ENCODE assay signal across 24 cellular contexts in genomic region chr2:179285060-179285459, GRCh38. TPM values are rescaled to one million over a fixed set of nuclear protein-coding genes. Genes with fewer than 3 reads are reported as not detected.
DNase-seq lines count a peak whose midpoint lies in the region; ATAC-seq, FAIRE-seq and TF ChIP-seq lines count a peak whose summit lies in the region.
"Had no signal": no experiment of that assay in that cellular context is flagged by ENCODE, and none has a peak within 500 bp of the region (broad histone marks: within the 10 kb centered on the region; RNA-seq: fewer than 3 reads in every experiment).

No MANE protein-coding gene starts in this region.

- no peaks in the 10 kb centered on the region for H4K20me1 ChIP-seq in HepG2 (ENCODE audit: insufficient read depth, low read length)
- H4K20me1 ChIP-seq in keratinocyte (ENCODE audit: control insufficient read depth, extremely low read depth, insufficient read depth, low read length), result no peaks in the 10 kb centered on the region
- H4K20me1 ChIP-seq: BLaER1 had no signal

- intact Hi-C loops in HepG2 (cut with micrococcal nuclease; ENCODE audit: unreplicated experiment), result no loop called here
- intact Hi-C loops in right lobe of liver (cut with DNase I), result no loop called here

- H3K4me3 ChIP-seq in HepG2 (replicated peaks in 1 of 3; ENCODE audit: insufficient read depth in 1 of 3, low read depth in 2 of 3, low read length in 3 of 3), result no peak overlapping the region
- no peak overlapping the region for H3K4me3 ChIP-seq in right lobe of liver
- H3K4me3 ChIP-seq in keratinocyte (ENCODE audit: control insufficient read depth in 2 of 3, extremely low read depth in 1 of 3, insufficient read depth in 2 of 3, low read depth in 1 of 3, low read length in 3 of 3), result no peak overlapping the region
- H3K4me3 ChIP-seq: BLaER1, GM12878 had no signal

- in situ Hi-C loops in HepG2 (cut with HindIII; ENCODE audit: extremely low pct_ligation_motif_present, low pct_unique_long_range_greater_than_20kb), result no loop called here

- no peaks in the 10 kb centered on the region for H3K9me1 ChIP-seq in keratinocyte (ENCODE audit: control insufficient read depth, extremely low read depth, insufficient read depth, low read length)

- H3K36me3 ChIP-seq in HepG2 (replicated peaks in 1 of 2; ENCODE audit: control insufficient read depth in 1 of 2, insufficient read depth in 2 of 2, low read length in 2 of 2) (no peaks in the 10 kb centered on the region), right lobe of liver (no peaks in the 10 kb centered on the region), keratinocyte (ENCODE audit: control insufficient read depth in 2 of 2, extremely low read depth in 1 of 2, insufficient read depth in 2 of 2, low read length in 2 of 2) (no peaks in the 10 kb centered on the region)
- H3K36me3 ChIP-seq: BE2C, BLaER1 had no signal

- no peaks in the 10 kb centered on the region for H3K79me2 ChIP-seq in HepG2 (ENCODE audit: insufficient read depth, low read length)
- no peaks in the 10 kb centered on the region for H3K79me2 ChIP-seq in keratinocyte (ENCODE audit: control insufficient read depth, insufficient read depth, low read length)

- TF ChIP-seq CTCF in HepG2 (CRISPR knock-in tag; IDR thresholded peaks at IDR 0.05) (no peak), right lobe of liver (IDR thresholded peaks at IDR 0.05) (no peak), keratinocyte (optimal IDR thresholded peaks at IDR 0.05 in 1 of 3, IDR thresholded peaks at IDR 0.05 in 1 of 3, conservative IDR thresholded peaks at IDR 0.05 in 1 of 3; ENCODE audit: extremely low read depth in 1 of 3, insufficient read depth in 2 of 3, low read length in 3 of 3) (no peak)

- H3K9me3 ChIP-seq in HepG2 (ENCODE audit: low read length), result no peaks in the 10 kb centered on the region
- no peaks in the 10 kb centered on the region for H3K9me3 ChIP-seq in right lobe of liver
- H3K9me3 ChIP-seq in keratinocyte (ENCODE audit: control insufficient read depth, low read depth, low read length), result no peaks in the 10 kb centered on the region
- H3K9me3 ChIP-seq: BE2C, BLaER1 had no signal

- H2AFZ ChIP-seq in HepG2 (ENCODE audit: low read length) (no peak overlapping the region), keratinocyte (ENCODE audit: control insufficient read depth, low read length) (peak overlapping the region; percentile 9)

- BruUV-seq in HepG2 (replicated peaks; lab: Mats Ljungman, UMichigan), result no TSS peak

- H3K27ac ChIP-seq in HepG2 (ENCODE audit: extremely low read length, insufficient read depth, low read length), result no peak overlapping the region
- no peak overlapping the region for H3K27ac ChIP-seq in right lobe of liver
- no peak overlapping the region for H3K27ac ChIP-seq in keratinocyte (ENCODE audit: control insufficient read depth, insufficient read depth, low read length)
- H3K27ac ChIP-seq: 22Rv1, BLaER1 had no signal

- DNase-seq in HepG2 (ENCODE audit: low spot score) (no peak), right lobe of liver (no peak), keratinocyte (ENCODE audit: low read depth, low spot score) (no peak), NCI-H526 treated with DMSO at 0.1 percent for 48 hours (lab: John Stamatoyannopoulos, UW) (no peak)
- DNase-seq: ACHN; BE2C; C1 segment of cervical spinal cord; CD4-positive, alpha-beta memory T cell; CD4-positive, CD25-positive, alpha-beta regulatory T cell; CD8-positive, alpha-beta memory T cell; COR-L47; DMS 273 treated with DMSO at 0.1 percent for 48 hours; DMS153; DMS53; DMS79; DND-41; EL; GDM1 had no signal

- TF ChIP-seq RAD21 in HepG2 (CRISPR knock-in tag; IDR thresholded peaks at IDR 0.05), result no peak

- TF ChIP-seq EP300 in HepG2 (IDR thresholded peaks at IDR 0.05; ENCODE audit: low read depth in 2 of 2, low read length in 2 of 2) (no peak), HepG2 (CRISPR knock-in tag; IDR thresholded peaks at IDR 0.05; ENCODE audit: borderline replicate concordance) (no peak)

- no peak overlapping the region for H3K4me2 ChIP-seq in HepG2 (ENCODE audit: low read depth, low read length)
- H3K4me2 ChIP-seq in keratinocyte (ENCODE audit: control insufficient read depth, extremely low read depth, insufficient read depth, low read depth, low read length), result no peak overlapping the region
- H3K4me2 ChIP-seq: BLaER1 had no signal

- TF ChIP-seq POLR2A in HepG2 (IDR thresholded peaks at IDR 0.05; ENCODE audit: insufficient read depth in 1 of 2, low read depth in 2 of 2, low read length in 2 of 2) (no peak), right lobe of liver (IDR thresholded peaks at IDR 0.05) (no peak)

- peak; percentile 69 for ATAC-seq in HepG2
- ATAC-seq in right lobe of liver, result no peak
- no peak for ATAC-seq in HG03045 (IDR thresholded peaks at IDR 0.05; ENCODE audit: unreplicated experiment)

- FAIRE-seq in HepG2 (lab: Jason Lieb, UNC) (no peak), keratinocyte (lab: Jason Lieb, UNC) (no peak)
- FAIRE-seq: GM12892, GM18507 had no signal

- dilution Hi-C loops in keratinocyte (cut with MboI; ENCODE audit: extremely low pct_ligation_motif_present, low sequenced_read_pairs), result no loop called here

- H3K4me1 ChIP-seq in HepG2 (ENCODE audit: insufficient read depth, low read length) (peaks cover 14% of the 10 kb centered on the region; the same call in 1 of the 2 replicates), right lobe of liver (no peaks in the 10 kb centered on the region), keratinocyte (ENCODE audit: control insufficient read depth, extremely low read depth, insufficient read depth, low read length) (no peaks in the 10 kb centered on the region)
- H3K4me1 ChIP-seq: BE2C, BLaER1 had no signal

- H3K27me3 ChIP-seq in HepG2 (ENCODE audit: control insufficient read depth in 1 of 2, insufficient read depth in 2 of 2, low read length in 2 of 2), result peaks cover 2 to 4% of the 10 kb centered on the region in 2 experiments; a peak in 3 of 5 replicates
- H3K27me3 ChIP-seq in right lobe of liver, result no peaks in the 10 kb centered on the region
- H3K27me3 ChIP-seq in keratinocyte (ENCODE audit: control insufficient read depth, extremely low read depth, insufficient read depth, low read length), result no peaks in the 10 kb centered on the region
- H3K27me3 ChIP-seq: BE2C, BLaER1 had no signal

- no peak overlapping the region for H3K9ac ChIP-seq in HepG2 (ENCODE audit: insufficient read depth, low read depth, low read length)
- H3K9ac ChIP-seq in keratinocyte (ENCODE audit: control insufficient read depth, extremely low read depth, insufficient read depth, low read length), result no peak overlapping the region
- H3K9ac ChIP-seq: BLaER1 had no signal

- CTCF ChIA-PET in HepG2 (lab: Yijun Ruan, JAX; ENCODE audit: low intra/inter-chr PET ratio, low total read pairs), result no interaction called here

- POLR2A ChIA-PET in HepG2 (lab: Yijun Ruan, JAX), result no interaction called here

TF ChIP-seq in HepG2, 621 proteins besides CTCF, POLR2A, EP300 and RAD21 (continues in another document):
- no peak for TF ChIP-seq ZNF382 (CRISPR knock-in tag; IDR thresholded peaks at IDR 0.05; ENCODE audit: borderline replicate concordance)
- no peak for TF ChIP-seq PHF21A (CRISPR knock-in tag; IDR thresholded peaks at IDR 0.05)

RNA-seq across cellular contexts. Expression of gene SESTD1, which starts 20.4 kb away (rescaled TPM):
- total RNA-seq in HepG2 (2016; rRNA removed; fragmentation: Illumina TruSeq; extraction: Trizol), result 74.4 and 105 TPM in 2 replicates
- 58.3 and 66.2 TPM in 2 replicates for total RNA-seq in HepG2 (2016; cell fraction: cytosol; rRNA removed; fragmentation: Illumina TruSeq; extraction: Trizol; ENCODE audit: low read depth)
- total RNA-seq in HepG2 (2016; cell fraction: insoluble cytoplasmic fraction; rRNA removed; fragmentation: Illumina TruSeq; extraction: Trizol), result 71.8 and 93.5 TPM in 2 replicates
- total RNA-seq in HepG2 (2016; cell fraction: membrane; rRNA removed; fragmentation: Illumina TruSeq; extraction: Trizol), result 84.1 and 90.5 TPM in 2 replicates
- 67.8 and 69.5 TPM in 2 replicates for total RNA-seq in HepG2 (2016; cell fraction: nucleus; rRNA removed; fragmentation: Illumina TruSeq; extraction: Trizol)
- 69.3 and 101 TPM in 2 replicates for polyA plus RNA-seq in HepG2 (2011; rRNA removed)
- 44.4 and 49.6 TPM in 2 replicates for polyA plus RNA-seq in HepG2 (2011; cell fraction: cytosol; rRNA removed)
- 48.2 and 49.5 TPM in 2 replicates for polyA plus RNA-seq in HepG2 (2011; cell fraction: nucleus; rRNA removed)
- polyA plus RNA-seq in HepG2 (2012), result 109 and 119 TPM in 2 replicates
- polyA plus RNA-seq in HepG2 (2016; cell fraction: cytosol; fragmentation: Illumina TruSeq; extraction: Trizol; ENCODE audit: low read depth), result 25.4 and 25.6 TPM in 2 replicates
- polyA plus RNA-seq in HepG2 (2016; cell fraction: insoluble cytoplasmic fraction; fragmentation: Illumina TruSeq; extraction: Trizol; ENCODE audit: low read depth), result 82.9 and 87.2 TPM in 2 replicates
- polyA plus RNA-seq in HepG2 (2016; cell fraction: membrane; fragmentation: Illumina TruSeq; extraction: Trizol; ENCODE audit: low read depth), result 48.8 and 51.0 TPM in 2 replicates
- 66.2 and 71.0 TPM in 2 replicates for polyA plus RNA-seq in HepG2 (2016; cell fraction: nucleus; fragmentation: Illumina TruSeq; extraction: Trizol; ENCODE audit: insufficient read depth, low read depth)
- polyA minus RNA-seq in HepG2 (2011; rRNA and poly(A)+ RNA removed; ENCODE audit: low replicate concordance), result 13.2 and 38.6 TPM in 2 replicates
- polyA minus RNA-seq in HepG2 (2011; cell fraction: cytosol; rRNA and poly(A)+ RNA removed), result 71.8 and 102 TPM in 2 replicates
- polyA minus RNA-seq in HepG2 (2011; cell fraction: nucleus; rRNA and poly(A)+ RNA removed), result 247 and 269 TPM in 2 replicates
- 10 to 100 TPM in 3 of 6 experiments, 1 to 10 TPM in 3; 5.8 to 27.9 (median 12.8) TPM for total RNA-seq in right lobe of liver
- 15.8 to 28.1 TPM (median 22.3 TPM) in 3 replicates for polyA plus RNA-seq in keratinocyte
- polyA plus RNA-seq in keratinocyte (2011; ENCODE audit: low read depth), result 26.7 TPM
- 11.6 and 17.9 TPM in 2 replicates for polyA plus RNA-seq in keratinocyte (2011; cell fraction: cytosol; rRNA removed)
- 20.0 and 22.8 TPM in 2 replicates for polyA plus RNA-seq in keratinocyte (2011; cell fraction: nucleus; rRNA removed)
- 17.0 and 17.2 TPM in 2 replicates for polyA plus RNA-seq in keratinocyte (2012; ENCODE audit: low replicate concordance)
- 9.5 to 45.1 TPM (median 15.4 TPM) in 3 replicates for polyA minus RNA-seq in keratinocyte
- 11.7 TPM for polyA minus RNA-seq in keratinocyte (2011; cell fraction: cytosol; rRNA and poly(A)+ RNA removed)
- polyA minus RNA-seq in keratinocyte (2011; cell fraction: nucleus; rRNA and poly(A)+ RNA removed), result 15.9 and 29.7 TPM in 2 replicates
